Comparison of ENCODE assay signal across 8 cellular contexts in genomic region chr12:6764011-6764828, GRCh38. TPM values are rescaled to one million over a fixed set of nuclear protein-coding genes. Genes with fewer than 3 reads are reported as not detected.
DNase-seq lines count a peak whose midpoint lies in the region; ATAC-seq and TF ChIP-seq lines count a peak whose summit lies in the region.

No MANE protein-coding gene starts in this region.

- H3K27me3 ChIP-seq in HUES6 (ENCODE audit: control insufficient read depth, insufficient read depth, low read length): no peaks in the 10 kb centered on the region
- H3K27me3 ChIP-seq in neural progenitor cell: no peaks in the 10 kb centered on the region

- H3K27ac ChIP-seq in HUES6 (ENCODE audit: low read depth, low read length): peak overlapping the region; percentile 77
- peak overlapping the region; percentile 92 for H3K27ac ChIP-seq in neural progenitor cell

- peak overlapping the region; percentile 51 for H3K4me3 Mint-ChIP-seq in activated naive CD8-positive, alpha-beta T cell treated with anti-CD3 and anti-CD28 coated beads for 36 hours
- peak overlapping the region; percentile 82 for H3K4me3 Mint-ChIP-seq in neural progenitor cell

- H3F3A ChIP-seq in neural progenitor cell (ENCODE audit: low read depth): peaks cover 70% of the 10 kb centered on the region

- peak overlapping the region; percentile 36 for H3K9ac ChIP-seq in ES-I3 (ENCODE audit: low read depth, low read length)
- peak overlapping the region; percentile 53 for H3K9ac ChIP-seq in HUES6 (ENCODE audit: low read length)
- H3K9ac ChIP-seq in neural progenitor cell: no peak overlapping the region

- no peak overlapping the region for H2AFZ ChIP-seq in neural progenitor cell (replicated peaks)

- peaks cover 29% of the 10 kb centered on the region for H3K4me1 Mint-ChIP-seq in activated naive CD8-positive, alpha-beta T cell treated with anti-CD3 and anti-CD28 coated beads for 36 hours
- peaks cover 63% of the 10 kb centered on the region for H3K4me1 Mint-ChIP-seq in neural progenitor cell

- DNase-seq in NOMO-1 treated with dmso at 0.1 percent for 144 hours (lab: John Stamatoyannopoulos, UW; ENCODE audit: unreplicated experiment): peak; percentile 77
- peak; percentile 36 for DNase-seq in activated naive CD8-positive, alpha-beta T cell treated with anti-CD3 and anti-CD28 coated beads for 36 hours
- DNase-seq in globus pallidus (ENCODE audit: low spot score): peak; percentile 93
- peak; percentile 97 for DNase-seq in neural progenitor cell (ENCODE audit: low spot score)
- no peak for DNase-seq in NK-92 (lab: John Stamatoyannopoulos, UW; ENCODE audit: unreplicated experiment)

- H3K27ac Mint-ChIP-seq in activated naive CD8-positive, alpha-beta T cell treated with anti-CD3 and anti-CD28 coated beads for 36 hours: peak overlapping the region; percentile 53
- peak overlapping the region; percentile 100 for H3K27ac Mint-ChIP-seq in neural progenitor cell

- H3K4me3 ChIP-seq in HUES6 (ENCODE audit: low read depth, low read length) (peak overlapping the region; percentile 79), neural progenitor cell (peak overlapping the region; percentile 100)

- H3K36me3 ChIP-seq in ES-I3 (ENCODE audit: insufficient read depth, low read length) (no peaks in the 10 kb centered on the region), HUES6 (ENCODE audit: control insufficient read depth, insufficient read depth, low read length) (0 out of 2 replicates have a peak, but pooled peaks cover under 1% of the 10 kb centered on the region), neural progenitor cell (no peaks in the 10 kb centered on the region)

- H4K20me1 ChIP-seq in neural progenitor cell (ENCODE audit: low read depth): peaks cover 23% of the 10 kb centered on the region

- peak overlapping the region; percentile 89 for H3K4me2 ChIP-seq in neural progenitor cell

- ATAC-seq in GM21576 (IDR thresholded peaks at IDR 0.05; ENCODE audit: unreplicated experiment): peak; percentile 79

- TF ChIP-seq CTCF in neural progenitor cell (IDR thresholded peaks at IDR 0.05): no peak

- H3K9me3 Mint-ChIP-seq in activated naive CD8-positive, alpha-beta T cell treated with anti-CD3 and anti-CD28 coated beads for 36 hours: no peaks in the 10 kb centered on the region
- no peaks in the 10 kb centered on the region for H3K9me3 Mint-ChIP-seq in neural progenitor cell

- peaks cover 53% of the 10 kb centered on the region for H3K79me2 ChIP-seq in neural progenitor cell (ENCODE audit: low read depth)

- peaks cover 7% of the 10 kb centered on the region for H3K36me3 Mint-ChIP-seq in activated naive CD8-positive, alpha-beta T cell treated with anti-CD3 and anti-CD28 coated beads for 36 hours
- peaks cover 6% of the 10 kb centered on the region for H3K36me3 Mint-ChIP-seq in neural progenitor cell

- H3K9me3 ChIP-seq in ES-I3 (ENCODE audit: control insufficient read depth, insufficient read depth, low read length) (no peaks in the 10 kb centered on the region), HUES6 (ENCODE audit: control insufficient read depth, insufficient read depth, low read depth, low read length) (no peaks in the 10 kb centered on the region), neural progenitor cell (ENCODE audit: low read depth) (no peaks in the 10 kb centered on the region)

- H3K4me1 ChIP-seq in ES-I3 (ENCODE audit: insufficient read depth, low read length) (peaks cover 22% of the 10 kb centered on the region), HUES6 (ENCODE audit: control insufficient read depth, insufficient read depth, low read length) (peaks cover 30% of the 10 kb centered on the region), neural progenitor cell (peaks cover 34% of the 10 kb centered on the region)

- peaks cover 69% of the 10 kb centered on the region for H3K27me3 Mint-ChIP-seq in activated naive CD8-positive, alpha-beta T cell treated with anti-CD3 and anti-CD28 coated beads for 36 hours
- peaks cover 20% of the 10 kb centered on the region for H3K27me3 Mint-ChIP-seq in neural progenitor cell (ENCODE audit: insufficient read depth, low read depth)

RNA-seq across cellular contexts. Expression of gene PTMS, which starts 1.9 kb away (rescaled TPM):
- total RNA-seq in activated naive CD8-positive, alpha-beta T cell treated with anti-CD3 and anti-CD28 coated beads for 36 hours: 10 to 100 TPM; 23.3 to 25.1 TPM
- total RNA-seq in neural progenitor cell (ENCODE audit: low replicate concordance): 134 and 608 TPM in 2 replicates

RNA-seq across cellular contexts. Expression of gene LAG3, which starts 8.1 kb away (rescaled TPM):
- total RNA-seq in activated naive CD8-positive, alpha-beta T cell treated with anti-CD3 and anti-CD28 coated beads for 36 hours: 10 to 100 TPM; 64.8 to 67.7 TPM
- 0.45 and 2.9 TPM in 2 replicates for total RNA-seq in neural progenitor cell (ENCODE audit: low replicate concordance)

RNA-seq across cellular contexts. Expression of gene MLF2, which starts 11.3 kb away (rescaled TPM):
- total RNA-seq in activated naive CD8-positive, alpha-beta T cell treated with anti-CD3 and anti-CD28 coated beads for 36 hours: 100 to 1,000 TPM; 134 to 141 TPM
- total RNA-seq in neural progenitor cell (ENCODE audit: low replicate concordance): 120 and 164 TPM in 2 replicates

RNA-seq across cellular contexts. Expression of gene CD4, which starts 25.1 kb away (rescaled TPM):
- total RNA-seq in activated naive CD8-positive, alpha-beta T cell treated with anti-CD3 and anti-CD28 coated beads for 36 hours: 1 to 10 TPM; 2.2 to 2.5 TPM
- 2.0 and 2.5 TPM in 2 replicates for total RNA-seq in neural progenitor cell (ENCODE audit: low replicate concordance)

RNA-seq across cellular contexts. Expression of gene COPS7A, which starts 40.4 kb away (rescaled TPM):
- total RNA-seq in activated naive CD8-positive, alpha-beta T cell treated with anti-CD3 and anti-CD28 coated beads for 36 hours: 10 to 100 TPM; 37.1 to 41.6 TPM
- total RNA-seq in neural progenitor cell (ENCODE audit: low replicate concordance): 24.5 and 41.8 TPM in 2 replicates

Comparison
In these comparisons a context has a peak if more than half of its experiments do, and no peak if none do; other contexts are left out.
1. RNA of gene LAG3, which starts 8.1 kb away (total RNA-seq): 64.8 to 67.7 TPM in activated naive CD8-positive, alpha-beta T cell treated with anti-CD3 and anti-CD28 coated beads for 36 hours; 0.45 to 2.9 TPM in neural progenitor cell; every median in the first group is over 10 times any median in the second.